1 cellular context compared by ENCODE assay signal in genomic region chr6:158172001-158172400, GRCh38.
TF ChIP-seq lines count a peak whose summit lies in the region.

No MANE protein-coding gene starts in this region.

TF ChIP-seq in IMR-90, 13 proteins besides CTCF, POLR2A, EP300 and RAD21:
- TF ChIP-seq FOS (IDR thresholded peaks at IDR 0.05; ENCODE audit: low read depth, low read length) (no peak), NFE2L2 (IDR thresholded peaks at IDR 0.05; ENCODE audit: low read depth, low read length) (no peak), MXI1 (IDR thresholded peaks at IDR 0.05; ENCODE audit: borderline replicate concordance, low read depth, low read length) (no peak), RFX5 (IDR thresholded peaks at IDR 0.05; ENCODE audit: low read depth, low read length) (no peak), BHLHE40 (IDR thresholded peaks at IDR 0.05; ENCODE audit: low read depth, low read length) (no peak), USF2 (IDR thresholded peaks at IDR 0.05; ENCODE audit: low read depth, low read length) (no peak), CHD1 (IDR thresholded peaks at IDR 0.05; ENCODE audit: low read depth, low read length) (no peak), RCOR1 (IDR thresholded peaks at IDR 0.05; ENCODE audit: insufficient replicate concordance, low read length) (no peak), CEBPB (IDR thresholded peaks at IDR 0.05; ENCODE audit: low read depth, low read length) (no peak), SMC3 (IDR thresholded peaks at IDR 0.05; ENCODE audit: low read depth, low read length) (no peak), MAFK (IDR thresholded peaks at IDR 0.05; ENCODE audit: low read depth, low read length) (no peak), ELK1 (IDR thresholded peaks at IDR 0.05; ENCODE audit: borderline replicate concordance, low read depth, low read length) (no peak), MAZ (IDR thresholded peaks at IDR 0.05; ENCODE audit: borderline replicate concordance, low read depth, low read length) (no peak)
